In the genomic region with DNA sequence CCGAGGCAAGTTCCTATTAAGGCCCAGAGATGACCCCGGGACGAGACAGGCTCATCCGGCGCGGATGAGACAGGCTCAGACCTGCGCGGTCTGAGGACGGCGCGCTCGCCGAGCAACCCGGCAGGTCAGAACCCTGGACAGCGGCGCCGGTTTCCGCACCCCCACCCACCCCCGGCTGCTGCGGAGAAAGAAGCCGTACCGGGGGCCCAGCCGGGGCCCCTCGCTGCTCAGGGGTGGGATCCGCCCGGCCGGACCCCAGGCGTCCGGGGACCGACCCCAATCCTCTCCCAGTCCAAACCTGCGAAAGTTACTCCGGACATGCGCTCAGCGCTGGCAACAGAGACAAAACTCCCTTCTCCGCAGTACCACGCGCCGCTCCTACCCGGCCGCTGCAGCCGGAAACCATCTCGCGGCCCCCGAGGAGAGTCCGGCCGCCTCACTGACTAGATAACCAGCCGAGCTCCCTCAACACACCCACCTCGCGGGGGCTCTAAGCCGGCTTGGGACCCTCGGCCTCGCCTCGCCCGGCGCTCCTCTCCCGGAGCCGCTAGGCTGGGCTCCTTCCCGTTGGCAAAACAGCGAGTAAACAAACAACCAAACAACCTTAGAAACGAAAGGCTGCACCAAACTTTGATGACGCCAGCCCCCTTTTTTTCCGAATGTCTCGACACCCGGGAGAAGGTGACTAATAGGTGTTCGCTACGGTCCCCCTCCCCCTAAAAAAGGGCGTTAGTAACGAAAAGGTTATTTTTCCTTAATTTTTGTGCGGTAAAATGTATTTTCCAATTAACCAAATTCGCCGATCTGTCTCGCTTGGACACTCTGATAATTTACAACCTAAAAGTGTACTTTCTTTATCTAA, we compare ENCODE assay signal across 8 cellular contexts. TPM values are rescaled to one million over a fixed set of nuclear protein-coding genes. Genes with fewer than 3 reads are reported as not detected.
DNase-seq lines count a peak whose midpoint lies in the region; ATAC-seq and TF ChIP-seq lines count a peak whose summit lies in the region.

No MANE protein-coding gene starts in this region.

- CTCF ChIA-PET in SK-N-SH (lab: Yijun Ruan, JAX): interaction anchor here (0.9 to 5.4 kb wide), 8 partner anchors 10 to 742 kb away, joined by 3 to 51 read pairs (median 5); no protein-coding TSS in a partner anchor

- H3K27me3 ChIP-seq in SK-N-SH (ENCODE audit: insufficient read depth) (peaks cover 78% of the 10 kb centered on the region), ascending aorta (peaks cover 35% of the 10 kb centered on the region), hepatocyte (peaks cover 99% of the 10 kb centered on the region)

- peak overlapping the region; percentile 75 for H3K4me2 ChIP-seq in SK-N-SH
- peak overlapping the region; percentile 98 for H3K4me2 ChIP-seq in hepatocyte

- H3K79me2 ChIP-seq in SK-N-SH (ENCODE audit: insufficient read depth): no peaks in the 10 kb centered on the region
- H3K79me2 ChIP-seq in hepatocyte: no peaks in the 10 kb centered on the region

- no peaks in the 10 kb centered on the region for H3K9me3 ChIP-seq in SK-N-SH
- no peaks in the 10 kb centered on the region for H3K9me3 ChIP-seq in ascending aorta
- H3K9me3 ChIP-seq in hepatocyte (ENCODE audit: low read depth): no peaks in the 10 kb centered on the region

- POLR2A ChIA-PET in SK-N-SH (lab: Yijun Ruan, JAX): no interaction called here

- peak overlapping the region; percentile 37 to 41 for H3K4me3 ChIP-seq in SK-N-SH (ENCODE audit: low read depth in 2 of 2, low read length in 1 of 2)
- H3K4me3 ChIP-seq in ascending aorta: peak overlapping the region; percentile 36 to 37
- H3K4me3 ChIP-seq in hepatocyte: no peak overlapping the region
- peak overlapping the region in 4 of 7 experiments; percentile 14 to 23 (median 18) for H3K4me3 ChIP-seq in skin epidermis

- H3K4me1 ChIP-seq in SK-N-SH (ENCODE audit: control insufficient read depth in 1 of 2, insufficient read depth in 2 of 2, low read depth in 1 of 2, low read length in 1 of 2): peaks cover 0 to 28% of the 10 kb centered on the region in 2 experiments; a peak in 1 of 4 replicates
- peaks cover 0 to 3% of the 10 kb centered on the region in 2 donors for H3K4me1 ChIP-seq in ascending aorta
- H3K4me1 ChIP-seq in hepatocyte (ENCODE audit: insufficient read depth): no peaks in the 10 kb centered on the region

- no peaks in the 10 kb centered on the region for H4K20me1 ChIP-seq in SK-N-SH (ENCODE audit: insufficient read depth)
- H4K20me1 ChIP-seq in hepatocyte (ENCODE audit: insufficient read depth, poor library complexity, severe bottlenecking): no peaks in the 10 kb centered on the region

- H3K27ac ChIP-seq in SK-N-SH (ENCODE audit: low read depth in 2 of 2, low read length in 1 of 2) (no peak overlapping the region), ascending aorta (no peak overlapping the region), hepatocyte (no peak overlapping the region), skin epidermis (no peak overlapping the region)

- DNase-seq in AG08396 (ENCODE audit: low spot score) (peak; percentile 84), SK-N-SH (peak; percentile 76), ascending aorta (ENCODE audit: low spot score in 2 of 2) (no peak), hepatocyte (ENCODE audit: low spot score) (peak; percentile 76), NCI-H128 (lab: John Stamatoyannopoulos, UW; ENCODE audit: unreplicated experiment) (no peak)

- H2AFZ ChIP-seq in SK-N-SH (ENCODE audit: low read depth) (no peak overlapping the region), hepatocyte (no peak overlapping the region)

- ATAC-seq in GM21786 (IDR thresholded peaks at IDR 0.05; ENCODE audit: unreplicated experiment) (peak; percentile 43), GM19467 (IDR thresholded peaks at IDR 0.05; ENCODE audit: unreplicated experiment) (no peak)

- intact Hi-C loops in ascending aorta (cut with DNase I): no loop called here

- H3K36me3 ChIP-seq in SK-N-SH (replicated peaks in 1 of 2; ENCODE audit: control insufficient read depth in 1 of 2, insufficient read depth in 2 of 2, low read length in 1 of 2) (no peaks in the 10 kb centered on the region), ascending aorta (no peaks in the 10 kb centered on the region), hepatocyte (replicated peaks; ENCODE audit: insufficient read depth, low read depth) (no peaks in the 10 kb centered on the region)

- 24% methylated on average over 39 of the region's 72 CpGs for WGBS in SK-N-SH (ENCODE audit: low lambda C conversion rate)
- 3% methylated on average over 70 of the region's 72 CpGs for WGBS in hepatocyte (ENCODE audit: low lambda C conversion rate, missing lambda C conversion rate)

- H3K9ac ChIP-seq in SK-N-SH: no peak overlapping the region

- H3K9me2 ChIP-seq in SK-N-SH (no peaks in the 10 kb centered on the region), hepatocyte (replicated peaks; ENCODE audit: insufficient read depth) (no peaks in the 10 kb centered on the region)

- TF ChIP-seq EP300 in SK-N-SH (IDR thresholded peaks at IDR 0.05; ENCODE audit: borderline replicate concordance in 1 of 2, low read depth in 1 of 2, low read length in 1 of 2): no peak

- no peak for TF ChIP-seq RAD21 in SK-N-SH (IDR thresholded peaks at IDR 0.05; ENCODE audit: low read length)

- H3F3A ChIP-seq in SK-N-SH (replicated peaks; ENCODE audit: insufficient read depth): no peaks in the 10 kb centered on the region

- TF ChIP-seq CTCF in SK-N-SH (IDR thresholded peaks at IDR 0.05) (no peak), ascending aorta (IDR thresholded peaks at IDR 0.05) (no peak), hepatocyte (IDR thresholded peaks at IDR 0.05; ENCODE audit: poor library complexity) (no peak)

TF ChIP-seq in SK-N-SH, 30 proteins besides CTCF, POLR2A, EP300 and RAD21:
- 0 out of 2 replicates have a peak, but pooled peaks have one; percentile 45 for TF ChIP-seq MXI1 (IDR thresholded peaks at IDR 0.05; ENCODE audit: low read depth, low read length)
- TF ChIP-seq, protein P1, sequence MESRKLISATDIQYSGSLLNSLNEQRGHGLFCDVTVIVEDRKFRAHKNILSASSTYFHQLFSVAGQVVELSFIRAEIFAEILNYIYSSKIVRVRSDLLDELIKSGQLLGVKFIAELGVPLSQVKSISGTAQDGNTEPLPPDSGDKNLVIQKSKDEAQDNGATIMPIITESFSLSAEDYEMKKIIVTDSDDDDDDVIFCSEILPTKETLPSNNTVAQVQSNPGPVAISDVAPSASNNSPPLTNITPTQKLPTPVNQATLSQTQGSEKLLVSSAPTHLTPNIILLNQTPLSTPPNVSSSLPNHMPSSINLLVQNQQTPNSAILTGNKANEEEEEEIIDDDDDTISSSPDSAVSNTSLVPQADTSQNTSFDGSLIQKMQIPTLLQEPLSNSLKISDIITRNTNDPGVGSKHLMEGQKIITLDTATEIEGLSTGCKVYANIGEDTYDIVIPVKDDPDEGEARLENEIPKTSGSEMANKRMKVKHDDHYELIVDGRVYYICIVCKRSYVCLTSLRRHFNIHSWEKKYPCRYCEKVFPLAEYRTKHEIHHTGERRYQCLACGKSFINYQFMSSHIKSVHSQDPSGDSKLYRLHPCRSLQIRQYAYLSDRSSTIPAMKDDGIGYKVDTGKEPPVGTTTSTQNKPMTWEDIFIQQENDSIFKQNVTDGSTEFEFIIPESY (IDR thresholded peaks at IDR 0.05; ENCODE audit: borderline replicate concordance, low read depth): no peak
- TF ChIP-seq, protein P2, sequence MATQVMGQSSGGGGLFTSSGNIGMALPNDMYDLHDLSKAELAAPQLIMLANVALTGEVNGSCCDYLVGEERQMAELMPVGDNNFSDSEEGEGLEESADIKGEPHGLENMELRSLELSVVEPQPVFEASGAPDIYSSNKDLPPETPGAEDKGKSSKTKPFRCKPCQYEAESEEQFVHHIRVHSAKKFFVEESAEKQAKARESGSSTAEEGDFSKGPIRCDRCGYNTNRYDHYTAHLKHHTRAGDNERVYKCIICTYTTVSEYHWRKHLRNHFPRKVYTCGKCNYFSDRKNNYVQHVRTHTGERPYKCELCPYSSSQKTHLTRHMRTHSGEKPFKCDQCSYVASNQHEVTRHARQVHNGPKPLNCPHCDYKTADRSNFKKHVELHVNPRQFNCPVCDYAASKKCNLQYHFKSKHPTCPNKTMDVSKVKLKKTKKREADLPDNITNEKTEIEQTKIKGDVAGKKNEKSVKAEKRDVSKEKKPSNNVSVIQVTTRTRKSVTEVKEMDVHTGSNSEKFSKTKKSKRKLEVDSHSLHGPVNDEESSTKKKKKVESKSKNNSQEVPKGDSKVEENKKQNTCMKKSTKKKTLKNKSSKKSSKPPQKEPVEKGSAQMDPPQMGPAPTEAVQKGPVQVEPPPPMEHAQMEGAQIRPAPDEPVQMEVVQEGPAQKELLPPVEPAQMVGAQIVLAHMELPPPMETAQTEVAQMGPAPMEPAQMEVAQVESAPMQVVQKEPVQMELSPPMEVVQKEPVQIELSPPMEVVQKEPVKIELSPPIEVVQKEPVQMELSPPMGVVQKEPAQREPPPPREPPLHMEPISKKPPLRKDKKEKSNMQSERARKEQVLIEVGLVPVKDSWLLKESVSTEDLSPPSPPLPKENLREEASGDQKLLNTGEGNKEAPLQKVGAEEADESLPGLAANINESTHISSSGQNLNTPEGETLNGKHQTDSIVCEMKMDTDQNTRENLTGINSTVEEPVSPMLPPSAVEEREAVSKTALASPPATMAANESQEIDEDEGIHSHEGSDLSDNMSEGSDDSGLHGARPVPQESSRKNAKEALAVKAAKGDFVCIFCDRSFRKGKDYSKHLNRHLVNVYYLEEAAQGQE (IDR thresholded peaks at IDR 0.05; ENCODE audit: low read depth, low read length): peak; percentile 97

RNA-seq across cellular contexts. Expression of a gene that starts 2.3 kb away (rescaled TPM):
- 0.11 TPM in 1 of 2 replicates, not detected in the other for polyA plus RNA-seq in SK-N-SH (2012; rRNA removed)
- 0.10 and 0.16 TPM in 2 replicates for polyA plus RNA-seq in SK-N-SH (2012; cell fraction: cytosol; rRNA removed)
- 0.08 and 0.15 TPM in 2 replicates for polyA plus RNA-seq in SK-N-SH (2012; cell fraction: nucleus; rRNA removed)
- not detected for total RNA-seq in ascending aorta
- total RNA-seq in hepatocyte: not detected in 2 replicates
- polyA plus RNA-seq in hepatocyte: not detected in 2 replicates

Comparison
In these comparisons a context has a peak if more than half of its experiments do, and no peak if none do; other contexts are left out.
1. DNase-seq: peak in AG08396 (single experiment), SK-N-SH (single experiment) and hepatocyte (single experiment); none in ascending aorta (0 of 2) and NCI-H128 (single experiment).